ENCODE assay signal across 17 cellular contexts in genomic region chr6:5099537-5099936, GRCh38. TPM values are rescaled to one million over a fixed set of nuclear protein-coding genes. Genes with fewer than 3 reads are reported as not detected.
A peak's percentile ranks its signal among the peaks of the same experiment; 100 is the strongest.
DNase-seq lines count a peak whose midpoint lies in the region; ATAC-seq, FAIRE-seq and TF ChIP-seq lines count a peak whose summit lies in the region.
"Had no signal": no experiment of that assay in that cellular context is flagged by ENCODE, and none has a peak within 500 bp of the region (broad histone marks: within the 10 kb centered on the region; RNA-seq: fewer than 3 reads in every experiment).

No MANE protein-coding gene starts in this region.

- no peaks in the 10 kb centered on the region for H3K9me3 Mint-ChIP-seq in activated CD8-positive, alpha-beta T cell treated with anti-CD3 and anti-CD28 coated beads, Interleukin-2, amount 10 ng/mL, durations not matched to agents 7 days and 5 days (ENCODE audit: insufficient read depth)
- H3K9me3 Mint-ChIP-seq in activated T-cell treated with anti-CD3 and anti-CD28 coated beads, Interleukin-2, amount 50 U/mL, for 4 hours, result no peaks in the 10 kb centered on the region
- H3K9me3 Mint-ChIP-seq: CD8-positive, alpha-beta memory T cell had no signal

- no peak overlapping the region for H3K27ac Mint-ChIP-seq in activated CD8-positive, alpha-beta T cell treated with anti-CD3 and anti-CD28 coated beads, Interleukin-2, amount 10 ng/mL, durations not matched to agents 7 days and 5 days
- H3K27ac Mint-ChIP-seq: CD8-positive, alpha-beta memory T cell had no signal

- H3K27me3 Mint-ChIP-seq in activated CD8-positive, alpha-beta T cell treated with anti-CD3 and anti-CD28 coated beads, Interleukin-2, amount 10 ng/mL, durations not matched to agents 7 days and 5 days (ENCODE audit: low read depth), result no peaks in the 10 kb centered on the region
- H3K27me3 Mint-ChIP-seq in activated T-cell treated with anti-CD3 and anti-CD28 coated beads, Interleukin-2, amount 50 U/mL, for 4 hours (ENCODE audit: low read depth), result peaks cover 3% of the 10 kb centered on the region

- DNase-seq in ELR (ENCODE audit: low read depth), result peak; percentile 13
- peak; percentile 18 for DNase-seq in LHCN-M2 (ENCODE audit: low read depth)
- peak; percentile 35 for DNase-seq in bronchial epithelial cell (ENCODE audit: low read depth)
- peak; percentile 30 for DNase-seq in mesenteric fat pad (ENCODE audit: low spot score)
- DNase-seq in NCI-H1105 (lab: John Stamatoyannopoulos, UW), result no peak
- DNase-seq in activated CD8-positive, alpha-beta T cell treated with anti-CD3 and anti-CD28 coated beads, Interleukin-2, amount 10 ng/mL, durations not matched to agents 7 days and 5 days, result no peak
- no peak for DNase-seq in activated T-cell treated with anti-CD3 and anti-CD28 coated beads, Interleukin-2, amount 50 U/mL, for 4 hours
- DNase-seq: CD8-positive, alpha-beta memory T cell; GOT3; KBM-7; NCI-H1930; NCI-H226; NCI-H524; PC-9 had no signal

- no peaks in the 10 kb centered on the region for H3K4me1 Mint-ChIP-seq in activated CD8-positive, alpha-beta T cell treated with anti-CD3 and anti-CD28 coated beads, Interleukin-2, amount 10 ng/mL, durations not matched to agents 7 days and 5 days (ENCODE audit: low read depth)
- H3K4me1 Mint-ChIP-seq in activated T-cell treated with anti-CD3 and anti-CD28 coated beads, Interleukin-2, amount 50 U/mL, for 4 hours (ENCODE audit: low read depth), result peaks cover 1% of the 10 kb centered on the region
- H3K4me1 Mint-ChIP-seq: CD8-positive, alpha-beta memory T cell had no signal

- no peak for TF ChIP-seq CTCF in bronchial epithelial cell (IDR thresholded peaks at IDR 0.05; ENCODE audit: insufficient read depth, low read length, severe bottlenecking)

- no peak for ATAC-seq in activated CD8-positive, alpha-beta T cell treated with anti-CD3 and anti-CD28 coated beads, Interleukin-2, amount 10 ng/mL, durations not matched to agents 7 days and 5 days
- ATAC-seq in activated T-cell treated with anti-CD3 and anti-CD28 coated beads, Interleukin-2, amount 50 U/mL, for 4 hours, result no peak

- H3K27me3 ChIP-seq in bronchial epithelial cell (ENCODE audit: control insufficient read depth, insufficient read depth, low read length), result no peaks in the 10 kb centered on the region
- H3K27me3 ChIP-seq: BLaER1 treated with 17β-estradiol and CSF1 and Interleukin-3, amounts not matched to agents 10 nM and 100 nM; SJSA1 had no signal

- H3K4me3 Mint-ChIP-seq in activated CD8-positive, alpha-beta T cell treated with anti-CD3 and anti-CD28 coated beads, Interleukin-2, amount 10 ng/mL, durations not matched to agents 7 days and 5 days, result no peak overlapping the region
- no peak overlapping the region for H3K4me3 Mint-ChIP-seq in activated T-cell treated with anti-CD3 and anti-CD28 coated beads, Interleukin-2, amount 50 U/mL, for 4 hours
- H3K4me3 Mint-ChIP-seq: CD8-positive, alpha-beta memory T cell had no signal

- H3K36me3 ChIP-seq in bronchial epithelial cell (ENCODE audit: control insufficient read depth, insufficient read depth, low read length), result no peaks in the 10 kb centered on the region
- H3K36me3 ChIP-seq: SJSA1 had no signal

- POLR2A ChIA-PET in activated CD8-positive, alpha-beta T cell treated with anti-CD3 and anti-CD28 coated beads, Interleukin-2, amount 10 ng/mL, durations not matched to agents 7 days and 5 days (lab: Charles Lee), result no interaction called here

- peak; percentile 62 for FAIRE-seq in bronchial epithelial cell (lab: Jason Lieb, UNC)
- FAIRE-seq: D721Med had no signal

- CTCF ChIA-PET in activated CD8-positive, alpha-beta T cell treated with anti-CD3 and anti-CD28 coated beads, Interleukin-2, amount 10 ng/mL, durations not matched to agents 7 days and 5 days (lab: Charles Lee), result no interaction called here

- no peak overlapping the region for H3K4me3 ChIP-seq in bronchial epithelial cell (ENCODE audit: low read depth, low read length)
- H3K4me3 ChIP-seq: BLaER1 treated with 17β-estradiol and CSF1 and Interleukin-3, amounts not matched to agents 10 nM and 100 nM; PC-9; SJSA1 had no signal

- H3K36me3 Mint-ChIP-seq in activated CD8-positive, alpha-beta T cell treated with anti-CD3 and anti-CD28 coated beads, Interleukin-2, amount 10 ng/mL, durations not matched to agents 7 days and 5 days (ENCODE audit: low read depth), result no peaks in the 10 kb centered on the region
- no peaks in the 10 kb centered on the region for H3K36me3 Mint-ChIP-seq in activated T-cell treated with anti-CD3 and anti-CD28 coated beads, Interleukin-2, amount 50 U/mL, for 4 hours (ENCODE audit: insufficient read depth)

RNA-seq across cellular contexts. Expression of gene PPP1R3G, which starts 14.4 kb away (rescaled TPM):
- total RNA-seq in LHCN-M2 (2014; rRNA removed) (0.29 and 0.38 TPM in 2 replicates), bronchial epithelial cell (1.8 and 1.9 TPM in 2 replicates), mesenteric fat pad (1.3 TPM)
- polyA plus RNA-seq in LHCN-M2 (2012), result 0.18 TPM
- total RNA-seq in activated CD8-positive, alpha-beta T cell treated with anti-CD3 and anti-CD28 coated beads, Interleukin-2, amount 10 ng/mL, durations not matched to agents 7 days and 5 days, result under 1 TPM; 0.05 to 0.11 TPM
- total RNA-seq in activated T-cell treated with anti-CD3 and anti-CD28 coated beads, Interleukin-2, amount 50 U/mL, for 4 hours, result not detected
- total RNA-seq: CD8-positive, alpha-beta memory T cell had no signal
- polyA plus RNA-seq: CD8-positive, alpha-beta memory T cell had no signal

Comparison
In these comparisons a context has a peak if more than half of its experiments do, and no peak if none do; other contexts are left out.
1. DNase-seq: peak in ELR (single experiment), LHCN-M2 (single experiment), bronchial epithelial cell (single experiment) and mesenteric fat pad (single experiment); none in NCI-H1105 (single experiment), activated CD8-positive, alpha-beta T cell treated with anti-CD3 and anti-CD28 coated beads, Interleukin-2, amount 10 ng/mL, durations not matched to agents 7 days and 5 days (single experiment) and activated T-cell treated with anti-CD3 and anti-CD28 coated beads, Interleukin-2, amount 50 U/mL, for 4 hours (single experiment).